1 cellular context compared by ENCODE assay signal in genomic region chr13:52617070-52618060, GRCh38.
TF ChIP-seq lines count a peak whose summit lies in the region.

No MANE protein-coding gene starts in this region.

TF ChIP-seq in HepG2, 621 proteins besides CTCF, POLR2A, EP300 and RAD21 (continued from another document and continues in another):
- peak; percentile 94 for TF ChIP-seq ZBTB40 (IDR thresholded peaks at IDR 0.05)
- peak; percentile 80 for TF ChIP-seq ZBTB40 (CRISPR knock-in tag; IDR thresholded peaks at IDR 0.05)
- TF ChIP-seq CHD4 (IDR thresholded peaks at IDR 0.05; ENCODE audit: borderline replicate concordance, low read length), result no peak
- TF ChIP-seq MIXL1 (CRISPR knock-in tag; IDR thresholded peaks at IDR 0.05), result 0 out of 2 replicates have a peak, but pooled peaks have one; percentile 24
- TF ChIP-seq JUNB (CRISPR knock-in tag; IDR thresholded peaks at IDR 0.05; ENCODE audit: borderline replicate concordance), result no peak; the same call in 1 of the 2 replicates
- TF ChIP-seq TRAFD1 (CRISPR knock-in tag; IDR thresholded peaks at IDR 0.05; ENCODE audit: borderline replicate concordance), result 0 out of 2 replicates have a peak, but pooled peaks have one; percentile 29
- TF ChIP-seq XBP1 (CRISPR knock-in tag; IDR thresholded peaks at IDR 0.05), result no peak
- peak; percentile 74; the same call in 1 of the 2 replicates for TF ChIP-seq GATAD2A (CRISPR knock-in tag; IDR thresholded peaks at IDR 0.05)
- no peak for TF ChIP-seq HNRNPL (IDR thresholded peaks at IDR 0.05; ENCODE audit: low read depth, low read length)
- peak; percentile 82; the same call in 1 of the 2 replicates for TF ChIP-seq ZNF350 (CRISPR knock-in tag; IDR thresholded peaks at IDR 0.05; ENCODE audit: borderline replicate concordance, low read depth)
- no peak for TF ChIP-seq PRDM4 (CRISPR knock-in tag; IDR thresholded peaks at IDR 0.05; ENCODE audit: borderline replicate concordance)
- TF ChIP-seq ZNF382 (CRISPR knock-in tag; IDR thresholded peaks at IDR 0.05; ENCODE audit: borderline replicate concordance), result no peak
- TF ChIP-seq ZNF780A (CRISPR knock-in tag; IDR thresholded peaks at IDR 0.05), result 0 out of 2 replicates have a peak, but pooled peaks have one; percentile 29
- TF ChIP-seq ZNF180 (CRISPR knock-in tag; IDR thresholded peaks at IDR 0.05; ENCODE audit: borderline replicate concordance, low read depth), result no peak
- TF ChIP-seq ZFP82 (CRISPR knock-in tag; IDR thresholded peaks at IDR 0.05; ENCODE audit: borderline replicate concordance), result no peak
- TF ChIP-seq ZNF770 (CRISPR knock-in tag; IDR thresholded peaks at IDR 0.05), result peak; percentile 54; the same call in 1 of the 2 replicates
- no peak for TF ChIP-seq FOXO4 (CRISPR knock-in tag; conservative IDR thresholded peaks at IDR 0.05)
- no peak for TF ChIP-seq PRMT3 (CRISPR knock-in tag; IDR thresholded peaks at IDR 0.05; ENCODE audit: borderline replicate concordance, low read depth)
- no peak for TF ChIP-seq RFX5 (IDR thresholded peaks at IDR 0.05; ENCODE audit: low read depth, low read length)
- TF ChIP-seq MTERF4 (CRISPR knock-in tag; IDR thresholded peaks at IDR 0.05), result 0 out of 2 replicates have a peak, but pooled peaks have one; percentile 42
- no peak for TF ChIP-seq ZBTB49 (CRISPR knock-in tag; IDR thresholded peaks at IDR 0.05; ENCODE audit: borderline replicate concordance)
- 0 out of 2 replicates have a peak, but pooled peaks have one; percentile 23 for TF ChIP-seq HNF1B (CRISPR knock-in tag; IDR thresholded peaks at IDR 0.05)
- TF ChIP-seq ZNF430 (CRISPR knock-in tag; IDR thresholded peaks at IDR 0.05), result peak; percentile 77; the same call in 1 of the 2 replicates
- TF ChIP-seq ZNF512 (CRISPR knock-in tag; IDR thresholded peaks at IDR 0.05), result no peak
- no peak for TF ChIP-seq GLI4 (CRISPR knock-in tag; IDR thresholded peaks at IDR 0.05; ENCODE audit: borderline replicate concordance)
- TF ChIP-seq AHR (CRISPR knock-in tag; IDR thresholded peaks at IDR 0.05), result peak; percentile 82; the same call in 1 of the 2 replicates
